In genomic region chr17:81940538-81941483, GRCh38 we compare ENCODE assay signal across 32 cellular contexts. TPM values are rescaled to one million over a fixed set of nuclear protein-coding genes. Genes with fewer than 3 reads are reported as not detected.
DNase-seq lines count a peak whose midpoint lies in the region; ATAC-seq and TF ChIP-seq lines count a peak whose summit lies in the region.
"Had no signal": no experiment of that assay in that cellular context is flagged by ENCODE, and none has a peak within 500 bp of the region (broad histone marks: within the 10 kb centered on the region; RNA-seq: fewer than 3 reads in every experiment).

No MANE protein-coding gene starts in this region.

- H3K27ac ChIP-seq in skeletal muscle tissue (ENCODE audit: low read depth, low read length) = peak overlapping the region; percentile 100
- H3K27ac ChIP-seq: A549, SK-N-MC had no signal

- peaks cover 2% of the 10 kb centered on the region for H3K36me3 ChIP-seq in NT2/D1 (ENCODE audit: insufficient read depth, insufficient read length, low read length)
- H3K36me3 ChIP-seq in skeletal muscle tissue (ENCODE audit: control insufficient read depth in 3 of 3, insufficient read depth in 3 of 3, low read length in 3 of 3) = peaks cover 0 to 17% (median 0%) of the 10 kb centered on the region in 3 donors
- H3K36me3 ChIP-seq: left lung, stomach, tibial nerve had no signal

- no peaks in the 10 kb centered on the region for H3K36me3 Mint-ChIP-seq in glutamatergic neuron (ENCODE audit: unreplicated experiment)
- H3K36me3 Mint-ChIP-seq: brain had no signal

- H3K27ac Mint-ChIP-seq in glutamatergic neuron (ENCODE audit: unreplicated experiment) = peak overlapping the region; percentile 28
- H3K27ac Mint-ChIP-seq: activated T-cell treated with anti-CD3 and anti-CD28 coated beads, Interleukin-2, amount 50 U/mL, for 72 hours; endodermal cell; T-helper 17 cell had no signal

- TF ChIP-seq CTCF in glutamatergic neuron (IDR thresholded peaks at IDR 0.05; ENCODE audit: partially characterized antibody, unreplicated experiment) = no peak

- H3K4me1 ChIP-seq in NT2/D1 (ENCODE audit: insufficient read depth, insufficient read length) (peaks cover 18% of the 10 kb centered on the region), skeletal muscle tissue (ENCODE audit: control insufficient read depth in 3 of 3, insufficient read depth in 3 of 3, low read length in 3 of 3) (peaks cover 34 to 54% (median 41%) of the 10 kb centered on the region in 3 donors)

- H3K4me1 Mint-ChIP-seq in glutamatergic neuron (ENCODE audit: low read depth, unreplicated experiment) = peaks cover 15% of the 10 kb centered on the region
- H3K4me1 Mint-ChIP-seq: endodermal cell had no signal

- peaks cover 41% of the 10 kb centered on the region for H3K27me3 ChIP-seq in NT2/D1 (ENCODE audit: insufficient read depth, insufficient read length)
- peaks cover 0 to 6% (median 0%) of the 10 kb centered on the region in 3 donors for H3K27me3 ChIP-seq in skeletal muscle tissue (ENCODE audit: control insufficient read depth in 3 of 3, insufficient read depth in 3 of 3, low read length in 3 of 3)

- peaks cover 6% of the 10 kb centered on the region for H3K27me3 Mint-ChIP-seq in glutamatergic neuron (ENCODE audit: unreplicated experiment)
- H3K27me3 Mint-ChIP-seq: brain had no signal

- DNase-seq in Right ventricle myocardium inferior (ENCODE audit: missing footprints) (peak; percentile 61), Right ventricle myocardium superior (no peak), NT2/D1 (ENCODE audit: low read depth, low spot score) (no peak), glutamatergic neuron (no peak), middle frontal gyrus (ENCODE audit: extremely low spot score, low spot score) (no peak), cerebellar nuclear complex (lab: John Stamatoyannopoulos, UW) (no peak)
- DNase-seq: activated CD4-positive, alpha-beta T cell treated with anti-CD3 and anti-CD28 coated beads for 48 hours; activated naive CD4-positive, alpha-beta T cell treated with Interleukin-2 at 50 U/mL for 16 hours; activated T-cell treated with anti-CD3 and anti-CD28 coated beads, Interleukin-2, amount 50 U/mL, for 72 hours; foreskin fibroblast; KBM-7; NCI-H1417 treated with DMSO at 0.1 percent for 48 hours; NCI-H446; NCI-H82; stimulated activated CD8-positive, alpha-beta memory T cell treated with anti-CD3 and anti-CD28 coated beads, Interleukin-4, amount 100 ng/mL, for 48 hours; T-helper 17 cell had no signal

- H3K4me3 Mint-ChIP-seq in glutamatergic neuron (ENCODE audit: unreplicated experiment) = peak overlapping the region; percentile 34
- H3K4me3 Mint-ChIP-seq: activated T-cell treated with anti-CD3 and anti-CD28 coated beads, Interleukin-2, amount 50 U/mL, for 72 hours; endodermal cell; T-helper 17 cell had no signal

- H3K4me3 ChIP-seq in NT2/D1 (ENCODE audit: insufficient read length, low read depth) (no peak overlapping the region), skeletal muscle tissue (ENCODE audit: low read length in 3 of 3) (peak overlapping the region; percentile 88 to 90 (median 89))
- H3K4me3 ChIP-seq: A549, HAP-1, left lung, SK-N-MC, skin epidermis, stomach, tibial nerve had no signal

- H3K9me3 ChIP-seq in NT2/D1 (ENCODE audit: insufficient read depth, low read length) (no peaks in the 10 kb centered on the region), skeletal muscle tissue (ENCODE audit: control insufficient read depth in 3 of 3, low read length in 3 of 3) (no peaks in the 10 kb centered on the region)
- H3K9me3 ChIP-seq: A549, HAP-1, left lung, stomach, tibial nerve had no signal

- H3K9me3 Mint-ChIP-seq in glutamatergic neuron (ENCODE audit: unreplicated experiment) = peaks cover 6% of the 10 kb centered on the region
- H3K9me3 Mint-ChIP-seq: activated T-cell treated with anti-CD3 and anti-CD28 coated beads, Interleukin-2, amount 50 U/mL, for 72 hours; brain; endodermal cell had no signal

- intact Hi-C loops in Right ventricle myocardium inferior (cut with DNase I) (loop anchor here (5.0 kb wide), 1 partner anchor 119 kb away; no protein-coding TSS in a partner anchor), Right ventricle myocardium superior (cut with DNase I) (no loop called here)

- ATAC-seq in Right ventricle myocardium inferior (no peak), Right ventricle myocardium superior (ENCODE audit: poor library complexity) (no peak), HG03280 (IDR thresholded peaks at IDR 0.05; ENCODE audit: unreplicated experiment) (no peak)
- ATAC-seq: A549; activated T-cell treated with anti-CD3 and anti-CD28 coated beads, Interleukin-2, amount 50 U/mL, for 72 hours; left lung; T-helper 17 cell had no signal

- H3K9ac ChIP-seq in NT2/D1 (ENCODE audit: insufficient read length, low read depth) = peak overlapping the region; percentile 44
- H3K9ac ChIP-seq in skeletal muscle tissue (ENCODE audit: low read depth in 1 of 3, low read length in 3 of 3) = peak overlapping the region; percentile 96 to 100 (median 99)

RNA-seq across cellular contexts. Expression of gene PYCR1, which starts 3.7 kb away (rescaled TPM):
- total RNA-seq in Right ventricle myocardium inferior (6.2 TPM), Right ventricle myocardium superior (3.2 TPM), glutamatergic neuron (ENCODE audit: unreplicated experiment) (68.1 TPM), skeletal muscle tissue (43.8 TPM)

RNA-seq across cellular contexts. Expression of gene MYADML2, which starts 6.2 kb away (rescaled TPM):
- 3.7 TPM for total RNA-seq in Right ventricle myocardium inferior
- total RNA-seq in Right ventricle myocardium superior = 3.5 TPM
- 0.69 TPM for total RNA-seq in glutamatergic neuron (ENCODE audit: unreplicated experiment)
- 16.7 TPM for total RNA-seq in skeletal muscle tissue
- total RNA-seq: activated T-cell treated with anti-CD3 and anti-CD28 coated beads, Interleukin-2, amount 50 U/mL, for 72 hours; endodermal cell; esophagus mucosa; HT-29; left lung; mesenteric fat pad; pulmonary artery endothelial cell; RPMI7951; stomach; T-helper 17 cell; tibial nerve had no signal

RNA-seq across cellular contexts. Expression of gene MAFG, which starts 13.3 kb away (rescaled TPM):
- total RNA-seq in Right ventricle myocardium inferior = 26.2 TPM
- 29.9 TPM for total RNA-seq in Right ventricle myocardium superior
- total RNA-seq in glutamatergic neuron (ENCODE audit: unreplicated experiment) = 30.6 TPM
- total RNA-seq in skeletal muscle tissue = 8.9 TPM

RNA-seq across cellular contexts. Expression of gene NOTUM, which starts 20.2 kb away (rescaled TPM):
- 0.89 TPM for total RNA-seq in Right ventricle myocardium inferior
- total RNA-seq in Right ventricle myocardium superior = 0.56 TPM
- total RNA-seq in glutamatergic neuron (ENCODE audit: unreplicated experiment) = 39.8 TPM
- total RNA-seq in skeletal muscle tissue = 0.52 TPM
- total RNA-seq: esophagus mucosa, mesenteric fat pad, T-helper 17 cell, tibial nerve had no signal

RNA-seq across cellular contexts. Expression of gene SIRT7, which starts 22.8 kb away (rescaled TPM):
- total RNA-seq in Right ventricle myocardium inferior (6.2 TPM), Right ventricle myocardium superior (6.1 TPM), glutamatergic neuron (ENCODE audit: unreplicated experiment) (38.7 TPM), skeletal muscle tissue (3.7 TPM)
